8 cellular contexts compared by ENCODE assay signal in genomic region chr11:128469220-128469619, GRCh38.
DNase-seq lines count a peak whose midpoint lies in the region; ATAC-seq, FAIRE-seq and TF ChIP-seq lines count a peak whose summit lies in the region.

No MANE protein-coding gene starts in this region.

- no peak overlapping the region for H4K8ac ChIP-seq in mesendoderm (ENCODE audit: low read depth, low read length)

- H3K9me3 Mint-ChIP-seq in immature natural killer cell = no peaks in the 10 kb centered on the region

- no peaks in the 10 kb centered on the region for H3K36me3 ChIP-seq in mesendoderm (ENCODE audit: control insufficient read depth, insufficient read depth, low read length)
- H3K36me3 ChIP-seq in SJCRH30 = no peaks in the 10 kb centered on the region; the same call in 1 of the 2 replicates

- H3K79me2 ChIP-seq in mesendoderm (ENCODE audit: control insufficient read depth, insufficient read depth, low read length) = no peaks in the 10 kb centered on the region

- no CpG with 5 or more reads among the region's 4 CpGs for WGBS in mesendoderm (ENCODE audit: extremely low coverage, insufficient coverage, low lambda C conversion rate)

- no peak overlapping the region for H2AK5ac ChIP-seq in mesendoderm (ENCODE audit: low read length)

- no peak for TF ChIP-seq POLR2A in GM12892 (IDR thresholded peaks at IDR 0.05; ENCODE audit: low read depth, low read length)

- no peak overlapping the region for H2BK15ac ChIP-seq in mesendoderm (replicated peaks; ENCODE audit: low read depth)

- peak; percentile 99 for FAIRE-seq in GM12892 (lab: Jason Lieb, UNC)

- H3K4me3 ChIP-seq in mesendoderm (ENCODE audit: low read length) (no peak overlapping the region), foreskin fibroblast (ENCODE audit: low read depth in 1 of 2, low read length in 2 of 2) (no peak overlapping the region), SJCRH30 (no peak overlapping the region)

- no peak overlapping the region for H3K18ac ChIP-seq in mesendoderm (ENCODE audit: low read length)

- peak; percentile 41 for DNase-seq in GM12892 (ENCODE audit: insufficient read length)
- no peak for DNase-seq in immature natural killer cell
- DNase-seq in mesendoderm = no peak
- DNase-seq in H4 (ENCODE audit: low spot score) = no peak
- DNase-seq in foreskin fibroblast = no peak
- no peak for DNase-seq in SJCRH30

- no peak overlapping the region for H4K5ac ChIP-seq in mesendoderm (ENCODE audit: low read length)

- peaks cover 2% of the 10 kb centered on the region for H3K4me1 ChIP-seq in mesendoderm (ENCODE audit: control insufficient read depth, low read depth, low read length)
- H3K4me1 ChIP-seq in SJCRH30 = no peaks in the 10 kb centered on the region

- no peaks in the 10 kb centered on the region for H3K79me1 ChIP-seq in mesendoderm (ENCODE audit: low read length)

- no peak overlapping the region for H3K9ac ChIP-seq in mesendoderm (ENCODE audit: low read length)

- no peak overlapping the region for H3K4ac ChIP-seq in mesendoderm (ENCODE audit: low read depth, low read length)

- no peak overlapping the region for H3K4me2 ChIP-seq in mesendoderm (ENCODE audit: low read length)

- H3K27me3 ChIP-seq in mesendoderm (ENCODE audit: insufficient read depth, low read length, poor library complexity) = no peaks in the 10 kb centered on the region
- no peaks in the 10 kb centered on the region for H3K27me3 ChIP-seq in SJCRH30

- H3K4me3 Mint-ChIP-seq in immature natural killer cell = peak overlapping the region; percentile 51 to 81 (median 61)

- no peak overlapping the region for H2BK5ac ChIP-seq in mesendoderm (ENCODE audit: low read length)

- TF ChIP-seq CTCF in foreskin fibroblast (IDR thresholded peaks at IDR 0.05; ENCODE audit: low read depth, low read length) = no peak

- no peaks in the 10 kb centered on the region for H3K9me3 ChIP-seq in SJCRH30 (replicated peaks)

- ATAC-seq in GM19468 (IDR thresholded peaks at IDR 0.05; ENCODE audit: extremely low read depth, unreplicated experiment) = peak; percentile 46
- ATAC-seq in HG03469 (IDR thresholded peaks at IDR 0.05; ENCODE audit: unreplicated experiment) = peak; percentile 36

- H3K36me3 Mint-ChIP-seq in immature natural killer cell = peaks cover 27 to 67% (median 40%) of the 10 kb centered on the region in 3 donors

- H3K4me1 Mint-ChIP-seq in immature natural killer cell = peaks cover 100% of the 10 kb centered on the region in 2 donors

- H3K27me3 Mint-ChIP-seq in immature natural killer cell (ENCODE audit: low read depth in 3 of 3) = peaks cover 8 to 9% (median 8%) of the 10 kb centered on the region in 3 donors

- peak overlapping the region; percentile 91 to 99 (median 98) for H3K27ac Mint-ChIP-seq in immature natural killer cell

- H3K23ac ChIP-seq in mesendoderm (ENCODE audit: low read length) = no peak overlapping the region

- no peak overlapping the region for H2BK120ac ChIP-seq in mesendoderm (ENCODE audit: low read depth, low read length)

- H3K27ac ChIP-seq in mesendoderm (ENCODE audit: low read depth, low read length) (no peak overlapping the region), SJCRH30 (no peak overlapping the region)

- H3K56ac ChIP-seq in mesendoderm (ENCODE audit: low read length) = no peak overlapping the region
